In the genomic region with DNA sequence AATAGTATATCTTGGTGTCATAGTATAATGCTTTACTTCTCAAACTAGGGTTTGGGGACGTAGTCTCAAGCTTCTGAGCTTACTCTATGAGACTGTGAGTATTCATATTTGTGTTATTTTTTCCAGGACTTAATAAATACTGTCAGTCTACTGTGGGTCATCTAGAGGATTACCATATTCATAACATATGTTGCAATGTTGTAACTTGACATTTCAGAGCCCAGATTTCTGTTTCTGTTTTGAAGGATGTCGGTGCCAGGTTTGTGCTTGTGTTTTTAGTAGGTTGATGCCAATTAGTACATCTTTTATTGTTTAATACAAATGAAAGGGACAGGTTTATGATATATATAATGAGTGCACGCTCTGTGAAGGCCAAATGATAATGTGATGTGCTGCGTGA, we compare ENCODE assay signal across 20 cellular contexts.
DNase-seq lines count a peak whose midpoint lies in the region.
"Had no signal": no experiment of that assay in that cellular context is flagged by ENCODE, and none has a peak within 500 bp of the region (broad histone marks: within the 10 kb centered on the region; RNA-seq: fewer than 3 reads in every experiment).

No MANE protein-coding gene starts in this region.

- DNase-seq in NCI-H1694 treated with DMSO at 0.1 percent for 48 hours (lab: John Stamatoyannopoulos, UW), result peak; percentile 0
- no peak for DNase-seq in NCI-H1694 (lab: John Stamatoyannopoulos, UW)
- peak; percentile 38 for DNase-seq in NCI-H69 (lab: John Stamatoyannopoulos, UW)
- DNase-seq in retina, result peak; percentile 3
- no peak for DNase-seq in amygdala (lab: John Stamatoyannopoulos, UW)
- DNase-seq in AG20443 (ENCODE audit: low spot score), result no peak
- no peak for DNase-seq in NCI-H524 (lab: John Stamatoyannopoulos, UW)
- DNase-seq: BE2C; C1 segment of cervical spinal cord; Caco-2; Calu3; CD4-positive, alpha-beta memory T cell; CD4-positive, CD25-positive, alpha-beta regulatory T cell; CD8-positive, alpha-beta memory T cell; DMS153; DMS53; DMS79; DND-41; EL; GDM1 had no signal

Comparison
In these comparisons a context has a peak if more than half of its experiments do, and no peak if none do; other contexts are left out.
1. DNase-seq: peak in NCI-H1694 treated with DMSO at 0.1 percent for 48 hours (single experiment), NCI-H69 (single experiment) and retina (single experiment); none in NCI-H1694 (single experiment), amygdala (0 of 56), AG20443 (single experiment) and NCI-H524 (0 of 2).